8 cellular contexts compared by ENCODE assay signal in genomic region chr2:157628532-157629415, GRCh38. TPM values are rescaled to one million over a fixed set of nuclear protein-coding genes. Genes with fewer than 3 reads are reported as not detected.
DNase-seq lines count a peak whose midpoint lies in the region; ATAC-seq lines count a peak whose summit lies in the region.

ACVR1C (minus strand) TSS chr2:157628864; CDS start chr2:157628644, 220 bp downstream.

- peak within 1 kb of the TSS; percentile 81 for H3K9ac ChIP-seq in endocrine pancreas (ENCODE audit: control insufficient read depth, insufficient read depth, low read length)
- peak within 1 kb of the TSS; percentile 44 for H3K9ac ChIP-seq in mesendoderm (ENCODE audit: low read length)

- no peak within 1 kb of the TSS for H2BK120ac ChIP-seq in mesendoderm (ENCODE audit: low read depth, low read length)

- no CpG with 5 or more reads among the region's 76 CpGs for WGBS in mesendoderm (ENCODE audit: extremely low coverage, insufficient coverage, low lambda C conversion rate)

- H3K27me3 ChIP-seq in endocrine pancreas (ENCODE audit: control insufficient read depth, insufficient read depth, low read length) (no peaks in the 10 kb centered on the region), mesendoderm (ENCODE audit: insufficient read depth, low read length, poor library complexity) (peaks cover 11% of the 10 kb centered on the region)

- H4K5ac ChIP-seq in mesendoderm (ENCODE audit: low read length): no peak within 1 kb of the TSS

- no peak within 1 kb of the TSS for H3K23ac ChIP-seq in mesendoderm (ENCODE audit: low read length)

- peaks cover 20% of the 10 kb centered on the region for H3K4me1 ChIP-seq in endocrine pancreas (ENCODE audit: control insufficient read depth, insufficient read depth, low read length)
- H3K4me1 ChIP-seq in mesendoderm (ENCODE audit: control insufficient read depth, low read depth, low read length): no peaks in the 10 kb centered on the region

- peak within 1 kb of the TSS; percentile 67 for H3K4me2 ChIP-seq in mesendoderm (ENCODE audit: low read length)

- H3K4ac ChIP-seq in mesendoderm (ENCODE audit: low read depth, low read length): no peak within 1 kb of the TSS

- H3K36me3 ChIP-seq in endocrine pancreas (ENCODE audit: control insufficient read depth, insufficient read depth, low read length) (no peaks in the 10 kb centered on the region), mesendoderm (ENCODE audit: control insufficient read depth, insufficient read depth, low read length) (no peaks in the 10 kb centered on the region)

- peak within 1 kb of the TSS; percentile 56 for H3K56ac ChIP-seq in mesendoderm (ENCODE audit: low read length)

- H3K9me3 ChIP-seq in endocrine pancreas (ENCODE audit: control insufficient read depth, low read length): no peaks in the 10 kb centered on the region

- H3K4me3 ChIP-seq in endocrine pancreas (ENCODE audit: control insufficient read depth, insufficient read depth, low read length) (peak within 1 kb of the TSS; percentile 93), mesendoderm (ENCODE audit: low read length) (peak within 1 kb of the TSS; percentile 36)

- no peak within 1 kb of the TSS for H2BK5ac ChIP-seq in mesendoderm (ENCODE audit: low read length)

- DNase-seq in AG20443 (ENCODE audit: low spot score) (peak; percentile 91), NCI-H526 (lab: John Stamatoyannopoulos, UW) (peak; percentile 74 to 89), mesendoderm (peak; percentile 96)
- DNase-seq in activated CD8-positive, alpha-beta memory T cell treated with anti-CD3 and anti-CD28 coated beads for 48 hours (ENCODE audit: low read depth in 2 of 3, low spot score in 2 of 3): peak; percentile 33 to 44 (median 33)
- peak; percentile 61 for DNase-seq in stimulated activated CD8-positive, alpha-beta memory T cell treated with anti-CD3 and anti-CD28 coated beads, Interleukin-12 subunit alpha, Interleukin-12 subunit beta, amount 100 ng/mL, for 4 hours (ENCODE audit: low read depth)

- no peak within 1 kb of the TSS for H4K8ac ChIP-seq in mesendoderm (ENCODE audit: low read depth, low read length)

- H2AK5ac ChIP-seq in mesendoderm (ENCODE audit: low read length): no peak within 1 kb of the TSS

- H3K79me1 ChIP-seq in mesendoderm (ENCODE audit: low read length): no peaks in the 10 kb centered on the region

- ATAC-seq in GM18909 (IDR thresholded peaks at IDR 0.05; ENCODE audit: poor library complexity, unreplicated experiment): peak; percentile 90
- ATAC-seq in HG03175 (IDR thresholded peaks at IDR 0.05; ENCODE audit: unreplicated experiment): peak; percentile 85

- H3K79me2 ChIP-seq in mesendoderm (ENCODE audit: control insufficient read depth, insufficient read depth, low read length): no peaks in the 10 kb centered on the region

- no peak within 1 kb of the TSS for H3K18ac ChIP-seq in mesendoderm (ENCODE audit: low read length)

- no peak within 1 kb of the TSS for H2BK15ac ChIP-seq in mesendoderm (replicated peaks; ENCODE audit: low read depth)

- H3K27ac ChIP-seq in mesendoderm (ENCODE audit: low read depth, low read length): no peak within 1 kb of the TSS

RNA-seq across cellular contexts. Expression of gene ACVR1C, which starts in this region (rescaled TPM):
- 0.31 TPM for polyA plus RNA-seq in mesendoderm (2013, experiment 1 of 2)
- 0.22 TPM for polyA plus RNA-seq in mesendoderm (2013, experiment 2 of 2)

Comparison
In these comparisons a context has a peak if more than half of its experiments do, and no peak if none do; other contexts are left out.
1. DNase-seq: peak in every context shown above with its lines; median percentile 96 in mesendoderm; 91 in AG20443; 82 in NCI-H526; 61 in stimulated activated CD8-positive, alpha-beta memory T cell treated with anti-CD3 and anti-CD28 coated beads, Interleukin-12 subunit alpha, Interleukin-12 subunit beta, amount 100 ng/mL, for 4 hours; 33 in activated CD8-positive, alpha-beta memory T cell treated with anti-CD3 and anti-CD28 coated beads for 48 hours.